30 cellular contexts compared by ENCODE assay signal in genomic region chr19:44765949-44766335, GRCh38. TPM values are rescaled to one million over a fixed set of nuclear protein-coding genes. Genes with fewer than 3 reads are reported as not detected.
"Had no signal": no experiment of that assay in that cellular context is flagged by ENCODE, and none has a peak within 500 bp of the region (broad histone marks: within the 10 kb centered on the region; RNA-seq: fewer than 3 reads in every experiment).

No MANE protein-coding gene starts in this region.

- H3K27ac Mint-ChIP-seq: activated CD8-positive, alpha-beta T cell treated with anti-CD3 and anti-CD28 coated beads for 36 hours; activated naive CD8-positive, alpha-beta T cell treated with anti-CD3 and anti-CD28 coated beads, Interleukin-2, amount 50 U/mL, for 24 hours; activated T-helper 17 cell treated with anti-CD3 and anti-CD28 coated beads, Interleukin-2, amount 50 U/mL, for 72 hours; progenitor cell of endocrine pancreas had no signal

- H3K27me3 Mint-ChIP-seq: activated CD8-positive, alpha-beta T cell treated with anti-CD3 and anti-CD28 coated beads for 36 hours; activated naive CD8-positive, alpha-beta T cell treated with anti-CD3 and anti-CD28 coated beads, Interleukin-2, amount 50 U/mL, for 24 hours; activated T-helper 17 cell treated with anti-CD3 and anti-CD28 coated beads, Interleukin-2, amount 50 U/mL, for 72 hours; central memory CD8-positive, alpha-beta T cell; naive B cell had no signal

- H3K9me3 ChIP-seq: gastrocnemius medialis, mucosa of descending colon, ovary had no signal

- H3K36me3 Mint-ChIP-seq: naive B cell had no signal

- H3K4me3 Mint-ChIP-seq: activated CD8-positive, alpha-beta T cell treated with anti-CD3 and anti-CD28 coated beads for 36 hours; activated naive CD8-positive, alpha-beta T cell treated with anti-CD3 and anti-CD28 coated beads, Interleukin-2, amount 50 U/mL, for 24 hours; activated T-cell treated with anti-CD3 and anti-CD28 coated beads, Interleukin-2, amount 50 U/mL, for 4 hours; activated T-helper 17 cell treated with anti-CD3 and anti-CD28 coated beads, Interleukin-2, amount 50 U/mL, for 72 hours; central memory CD8-positive, alpha-beta T cell; naive B cell; nephron progenitor cell had no signal

- H3K36me3 ChIP-seq: gastrocnemius medialis, ovary had no signal

- ATAC-seq: activated CD8-positive, alpha-beta T cell treated with anti-CD3 and anti-CD28 coated beads for 36 hours; activated naive CD8-positive, alpha-beta T cell treated with anti-CD3 and anti-CD28 coated beads, Interleukin-2, amount 50 U/mL, for 24 hours; activated T-cell treated with anti-CD3 and anti-CD28 coated beads, Interleukin-2, amount 50 U/mL, for 4 hours; activated T-helper 17 cell treated with anti-CD3 and anti-CD28 coated beads, Interleukin-2, amount 50 U/mL, for 72 hours; gastrocnemius medialis; left cardiac atrium; left ventricle myocardium superior; sciatic nerve had no signal

- H3K9me3 Mint-ChIP-seq: activated T-helper 17 cell treated with anti-CD3 and anti-CD28 coated beads, Interleukin-2, amount 50 U/mL, for 72 hours; central memory CD8-positive, alpha-beta T cell had no signal

- H3K27me3 ChIP-seq: dorsolateral prefrontal cortex, gastrocnemius medialis, ovary, tibial nerve had no signal

- H3K4me3 ChIP-seq: dorsolateral prefrontal cortex, gastrocnemius medialis, mucosa of descending colon, ovary, skin epidermis, tibial nerve had no signal

- DNase-seq: activated CD4-positive, alpha-beta T cell treated with anti-CD3 and anti-CD28 coated beads for 1 hour; activated CD4-positive, alpha-beta T cell treated with anti-CD3 and anti-CD28 coated beads, Interleukin-2, amount 50 U/mL, for 1 hour; activated CD8-positive, alpha-beta T cell treated with anti-CD3 and anti-CD28 coated beads for 36 hours; activated gamma-delta T cell treated with Interleukin-2 at 50 U/mL for 16 hours; activated naive CD4-positive, alpha-beta T cell treated with anti-CD3 and anti-CD28 coated beads, Interleukin-2, amount 50 U/mL, for 16 hours; activated naive CD8-positive, alpha-beta T cell treated with anti-CD3 and anti-CD28 coated beads, Interleukin-2, amount 50 U/mL, for 24 hours; activated T-cell treated with anti-CD3 and anti-CD28 coated beads, Interleukin-2, amount 50 U/mL, for 4 hours; dorsolateral prefrontal cortex; effector memory CD4-positive, alpha-beta T cell; erythroblast; gastrocnemius medialis; glutamatergic neuron; left cardiac atrium; left ventricle myocardium superior; naive B cell; nephron progenitor cell; ovary; stimulated activated CD4-positive, alpha-beta T cell treated with anti-CD3 and anti-CD28 coated beads, Interleukin-15, amount 100 ng/mL, for 24 hours; stimulated activated naive CD4-positive, alpha-beta T cell; T-helper 2 cell had no signal

- H3K27ac ChIP-seq: dorsolateral prefrontal cortex, gastrocnemius medialis, ovary had no signal

RNA-seq across cellular contexts. Expression of gene CBLC, which starts 11.7 kb away (rescaled TPM):
- total RNA-seq: activated CD8-positive, alpha-beta T cell treated with anti-CD3 and anti-CD28 coated beads for 36 hours; activated T-helper 17 cell treated with anti-CD3 and anti-CD28 coated beads, Interleukin-2, amount 50 U/mL, for 72 hours; left cardiac atrium; left ventricle myocardium superior; lung microvascular endothelial cell; mesenteric fat pad; sciatic nerve; temporal lobe; tibial nerve had no signal

RNA-seq across cellular contexts. Expression of gene BCAM, which starts 43.0 kb away (rescaled TPM):
- total RNA-seq: activated CD8-positive, alpha-beta T cell treated with anti-CD3 and anti-CD28 coated beads for 36 hours; activated T-helper 17 cell treated with anti-CD3 and anti-CD28 coated beads, Interleukin-2, amount 50 U/mL, for 72 hours had no signal
